12 cellular contexts compared by ENCODE assay signal in the genomic region with DNA sequence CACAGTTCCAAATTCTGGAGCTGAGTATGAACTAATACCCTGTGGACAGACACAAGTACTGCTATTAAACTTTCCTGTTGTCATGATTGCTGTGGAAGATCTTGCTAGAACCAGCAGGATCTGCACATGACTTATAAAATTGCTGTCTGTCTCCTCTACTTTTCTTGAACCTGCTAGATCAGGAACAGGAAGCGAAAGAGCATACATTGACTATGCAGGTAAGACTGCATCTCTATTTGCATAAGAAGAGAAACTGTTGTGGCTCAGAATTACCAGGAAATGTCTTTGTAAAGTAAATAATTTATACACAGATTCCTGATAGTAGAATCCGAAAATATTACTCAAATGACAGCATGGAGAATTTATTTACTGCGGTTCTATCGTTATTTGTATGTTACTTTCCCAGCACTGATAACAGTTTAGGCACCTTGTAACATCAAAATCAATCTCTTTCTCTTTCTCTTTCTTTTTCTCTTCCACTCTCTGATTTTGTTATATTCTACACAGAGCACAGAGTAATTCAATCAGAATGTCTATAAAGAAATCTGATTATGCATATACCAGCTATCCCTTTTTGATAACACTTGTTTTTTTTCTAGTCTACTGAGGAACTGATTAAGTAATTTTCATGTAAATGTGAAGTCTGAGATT.
A peak's percentile ranks its signal among the peaks of the same experiment; 100 is the strongest.
DNase-seq lines count a peak whose midpoint lies in the region; ATAC-seq and TF ChIP-seq lines count a peak whose summit lies in the region.
"Had no signal": no experiment of that assay in that cellular context is flagged by ENCODE, and none has a peak within 500 bp of the region (broad histone marks: within the 10 kb centered on the region; RNA-seq: fewer than 3 reads in every experiment).

No MANE protein-coding gene starts in this region.

- DNase-seq in GM10248 (ENCODE audit: extremely low spot score) = peak; percentile 20
- DNase-seq in NCI-H1092 (lab: John Stamatoyannopoulos, UW) = no peak
- no peak for DNase-seq in GDM1 (lab: John Stamatoyannopoulos, UW)
- no peak for DNase-seq in NCI-H2196 (lab: John Stamatoyannopoulos, UW; ENCODE audit: unreplicated experiment)
- no peak for DNase-seq in stimulated activated CD4-positive, alpha-beta T cell treated with anti-CD3 and anti-CD28 coated beads, Interleukin-2, amount 100 ng/mL, for 24 hours
- DNase-seq: activated T-cell treated with anti-CD3 and anti-CD28 coated beads, Interleukin-2, amount 50 U/mL, for 4 hours; NCI-H1417; transverse colon had no signal

- POLR2A ChIA-PET in GM10248 (lab: Yijun Ruan, JAX) = no interaction called here

- no peak for TF ChIP-seq CTCF in GM10248 (IDR thresholded peaks at IDR 0.05; ENCODE audit: control extremely low read depth, extremely low read depth, low read depth, missing control alignments)

- CTCF ChIA-PET in GM10248 (lab: Yijun Ruan, JAX) = no interaction called here

- ATAC-seq in GM19438 (IDR thresholded peaks at IDR 0.05; ENCODE audit: low read depth, unreplicated experiment) = peak; percentile 85
- ATAC-seq in HG02798 (IDR thresholded peaks at IDR 0.05; ENCODE audit: poor library complexity, unreplicated experiment) = peak; percentile 87
- ATAC-seq in HG03520 (IDR thresholded peaks at IDR 0.05; ENCODE audit: unreplicated experiment) = peak; percentile 87
- ATAC-seq: A549; activated T-cell treated with anti-CD3 and anti-CD28 coated beads, Interleukin-2, amount 50 U/mL, for 4 hours had no signal
